Comparison of ENCODE assay signal across 10 cellular contexts in the genomic region with DNA sequence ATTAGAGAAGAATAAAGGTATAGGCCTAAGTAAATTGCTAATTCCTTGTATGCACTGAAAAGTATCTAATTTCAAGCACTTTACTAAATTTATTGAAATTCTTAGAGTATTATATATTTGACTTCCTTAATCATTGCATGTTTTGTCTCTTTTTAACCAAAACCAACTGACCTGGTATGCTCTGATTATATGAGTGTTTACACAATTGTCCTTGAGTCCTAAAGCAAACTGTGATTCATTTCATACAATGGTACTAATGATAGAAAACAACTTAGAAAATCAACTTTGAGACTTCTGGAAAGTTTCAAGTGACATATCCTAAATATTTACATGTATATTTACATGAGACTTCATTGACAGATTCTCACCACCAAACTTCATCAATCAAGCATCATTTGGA.
"Had no signal": no experiment of that assay in that cellular context is flagged by ENCODE, and none has a peak within 500 bp of the region (broad histone marks: within the 10 kb centered on the region; RNA-seq: fewer than 3 reads in every experiment).

No MANE protein-coding gene starts in this region.

- H3K4me3 ChIP-seq: GM23248, GM23338, HAP-1 had no signal

- DNase-seq: GM23248, GOT3, H7, H9, HCEC 1CT, HFFc6 had no signal

- H3K36me3 ChIP-seq: HAP-1 had no signal

- FAIRE-seq: H1 had no signal

- H3K9ac ChIP-seq: GM23248 had no signal

- H3K4me2 ChIP-seq: GM23338 had no signal

- H3K27ac ChIP-seq: GM23248 had no signal

- ATAC-seq: GM23338, HCT116 had no signal

- H2AFZ ChIP-seq: GM23248, GM23338 had no signal

- H3K9me3 ChIP-seq: HAP-1 had no signal
